In the genomic region with DNA sequence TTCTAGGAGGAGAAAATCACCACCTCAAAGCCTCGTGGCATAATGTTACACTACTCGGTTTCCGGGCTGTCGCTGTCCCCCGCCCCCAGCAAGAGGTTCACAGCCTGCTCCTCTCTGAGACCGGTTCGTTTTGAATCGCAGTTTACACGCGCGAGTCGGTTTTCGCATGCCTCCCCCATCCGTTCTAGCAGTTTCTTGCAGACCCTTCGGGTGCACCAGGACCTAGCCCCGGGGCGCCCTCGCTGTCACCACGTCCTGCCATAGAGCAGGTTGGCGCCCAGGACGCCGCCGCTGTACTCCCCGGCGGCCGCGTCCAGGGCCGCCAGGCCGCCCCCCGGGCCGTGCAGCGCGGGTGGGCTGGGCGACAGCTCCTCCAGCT, we compare ENCODE assay signal across 9 cellular contexts.
A peak's percentile ranks its signal among the peaks of the same experiment; 100 is the strongest.
DNase-seq lines count a peak whose midpoint lies in the region; ATAC-seq and TF ChIP-seq lines count a peak whose summit lies in the region.
"Had no signal": no experiment of that assay in that cellular context is flagged by ENCODE, and none has a peak within 500 bp of the region (broad histone marks: within the 10 kb centered on the region; RNA-seq: fewer than 3 reads in every experiment).

No MANE protein-coding gene starts in this region.

- H3K4me1 ChIP-seq in MM.1S (ENCODE audit: low read length): no peaks in the 10 kb centered on the region

- H3K79me2 ChIP-seq in MM.1S (ENCODE audit: low read length): no peaks in the 10 kb centered on the region

- peak; percentile 35 to 49 for DNase-seq in activated CD4-positive, alpha-beta T cell treated with anti-CD3 and anti-CD28 coated beads, Interleukin-2, amount 50 U/mL, for 4 hours
- DNase-seq in effector memory CD8-positive, alpha-beta T cell: peak; percentile 21 to 47 (median 37)
- DNase-seq in stimulated activated CD4-positive, alpha-beta T cell treated with anti-CD3 and anti-CD28 coated beads, Interleukin-4, amount 100 ng/mL, for 4 hours: peak; percentile 24 to 48
- DNase-seq in AG20443 (ENCODE audit: low spot score) (no peak), MM.1S (no peak), NCI-H2081 treated with DMSO at 0.1 percent for 48 hours (lab: John Stamatoyannopoulos, UW) (no peak)

- H3K9ac ChIP-seq in MM.1S (ENCODE audit: low read length): no peak overlapping the region

- H3K27ac ChIP-seq in MM.1S (ENCODE audit: low read length): no peak overlapping the region
- H3K27ac ChIP-seq: pancreas had no signal

- peak overlapping the region; percentile 23 to 43 for H3K4me3 Mint-ChIP-seq in effector memory CD8-positive, alpha-beta T cell

- H4K20me1 ChIP-seq in MM.1S (ENCODE audit: insufficient read depth, low read length): no peaks in the 10 kb centered on the region

- no peak overlapping the region for H3K4me3 ChIP-seq in MM.1S (ENCODE audit: low read length)

- H3K9me3 ChIP-seq in MM.1S (replicated peaks; ENCODE audit: insufficient read depth, low read length): no peaks in the 10 kb centered on the region
- H3K9me3 ChIP-seq: pancreas had no signal

- peaks cover 60 to 67% of the 10 kb centered on the region in 2 donors for H3K27me3 Mint-ChIP-seq in effector memory CD8-positive, alpha-beta T cell

- no peak overlapping the region for H2AFZ ChIP-seq in MM.1S (ENCODE audit: low read length)

- peak; percentile 33 for ATAC-seq in HG03432 (IDR thresholded peaks at IDR 0.05; ENCODE audit: unreplicated experiment)
- peak; percentile 82 for ATAC-seq in effector memory CD8-positive, alpha-beta T cell (replicated peaks)
- ATAC-seq in GM21381 (IDR thresholded peaks at IDR 0.05; ENCODE audit: unreplicated experiment): no peak

- H3K9me3 Mint-ChIP-seq in effector memory CD8-positive, alpha-beta T cell: no peaks in the 10 kb centered on the region

- no peaks in the 10 kb centered on the region for H3K9me2 ChIP-seq in MM.1S (replicated peaks; ENCODE audit: insufficient read depth, low read length)

- H3K4me1 Mint-ChIP-seq in effector memory CD8-positive, alpha-beta T cell (ENCODE audit: low read depth in 2 of 2): peaks cover 10% of the 10 kb centered on the region in 2 donors

- no peak overlapping the region for H3K4me2 ChIP-seq in MM.1S (ENCODE audit: low read depth, low read length)

- no peaks in the 10 kb centered on the region for H3K36me3 ChIP-seq in MM.1S (replicated peaks; ENCODE audit: insufficient read depth, low read length)
- H3K36me3 ChIP-seq: pancreas had no signal

- TF ChIP-seq CTCF in MM.1S (IDR thresholded peaks at IDR 0.05; ENCODE audit: low read length): no peak

- H3F3A ChIP-seq in MM.1S (ENCODE audit: insufficient read depth, low read length): no peaks in the 10 kb centered on the region

- H3K27ac Mint-ChIP-seq in effector memory CD8-positive, alpha-beta T cell: no peak overlapping the region

- H3K36me3 Mint-ChIP-seq in effector memory CD8-positive, alpha-beta T cell (ENCODE audit: insufficient read depth): peaks cover 11% of the 10 kb centered on the region

- H3K27me3 ChIP-seq in MM.1S (replicated peaks; ENCODE audit: insufficient read depth, low read length): no peaks in the 10 kb centered on the region

Comparison
In these comparisons a context has a peak if more than half of its experiments do, and no peak if none do; other contexts are left out.
1. DNase-seq: peak in activated CD4-positive, alpha-beta T cell treated with anti-CD3 and anti-CD28 coated beads, Interleukin-2, amount 50 U/mL, for 4 hours (2 of 2), effector memory CD8-positive, alpha-beta T cell (3 of 3) and stimulated activated CD4-positive, alpha-beta T cell treated with anti-CD3 and anti-CD28 coated beads, Interleukin-4, amount 100 ng/mL, for 4 hours (2 of 2); none in AG20443 (single experiment), MM.1S (single experiment) and NCI-H2081 treated with DMSO at 0.1 percent for 48 hours (single experiment).